8 cellular contexts compared by ENCODE assay signal in genomic region chr22:45645526-45646414, GRCh38. TPM values are rescaled to one million over a fixed set of nuclear protein-coding genes. Genes with fewer than 3 reads are reported as not detected.
DNase-seq lines count a peak whose midpoint lies in the region; ATAC-seq lines count a peak whose summit lies in the region.

No MANE protein-coding gene starts in this region.

- ATAC-seq in GM18868 (IDR thresholded peaks at IDR 0.05; ENCODE audit: unreplicated experiment): peak; percentile 56
- peak; percentile 99 for ATAC-seq in left lobe of liver
- ATAC-seq in GM18873 (IDR thresholded peaks at IDR 0.05; ENCODE audit: low FRiP score, unreplicated experiment): no peak

- DNase-seq in 8988T (peak; percentile 67), NCI-H345 treated with DMSO at 0.1 percent for 48 hours (lab: John Stamatoyannopoulos, UW; ENCODE audit: unreplicated experiment) (peak; percentile 7), cerebellar cortex (ENCODE audit: low spot score) (peak; percentile 31), left lobe of liver (ENCODE audit: low spot score) (peak; percentile 80)
- peak; percentile 73 to 76 for DNase-seq in activated CD4-positive, alpha-beta T cell treated with anti-CD3 and anti-CD28 coated beads for 4 hours
- peak; percentile 68 to 84 for DNase-seq in stimulated activated CD4-positive, alpha-beta T cell treated with anti-CD3 and anti-CD28 coated beads, Interleukin-4, amount 100 ng/mL, for 48 hours (ENCODE audit: low read depth in 2 of 2)

RNA-seq across cellular contexts. Expression of gene ATXN10, which starts 25.9 kb away (rescaled TPM):
- total RNA-seq in left lobe of liver: 71.7 TPM

Comparison
In these comparisons a context has a peak if more than half of its experiments do, and no peak if none do; other contexts are left out.
1. DNase-seq: peak in every context shown above with its lines; median percentile 80 in left lobe of liver; 76 in stimulated activated CD4-positive, alpha-beta T cell treated with anti-CD3 and anti-CD28 coated beads, Interleukin-4, amount 100 ng/mL, for 48 hours; 74 in activated CD4-positive, alpha-beta T cell treated with anti-CD3 and anti-CD28 coated beads for 4 hours; 67 in 8988T; 31 in cerebellar cortex; 7 in NCI-H345 treated with DMSO at 0.1 percent for 48 hours.